In genomic region chr4:57099363-57099762, GRCh38 we compare ENCODE assay signal across 19 cellular contexts. TPM values are rescaled to one million over a fixed set of nuclear protein-coding genes. Genes with fewer than 3 reads are reported as not detected.
DNase-seq lines count a peak whose midpoint lies in the region; ATAC-seq, FAIRE-seq and TF ChIP-seq lines count a peak whose summit lies in the region.
"Had no signal": no experiment of that assay in that cellular context is flagged by ENCODE, and none has a peak within 500 bp of the region (broad histone marks: within the 10 kb centered on the region; RNA-seq: fewer than 3 reads in every experiment).

No MANE protein-coding gene starts in this region.

- peaks cover 21% of the 10 kb centered on the region for H4K20me1 ChIP-seq in Loucy (ENCODE audit: insufficient read depth, low read length, poor library complexity, severe bottlenecking)

- H3K4me2 ChIP-seq in Loucy (ENCODE audit: low read depth, low read length, poor library complexity, severe bottlenecking): peak overlapping the region; percentile 4
- H3K4me2 ChIP-seq: BLaER1 had no signal

- no peak overlapping the region for H3K4me3 ChIP-seq in Loucy (ENCODE audit: low read length, poor library complexity, severe bottlenecking)
- no peak overlapping the region for H3K4me3 ChIP-seq in muscle layer of colon (ENCODE audit: low read depth in 1 of 2, low read length in 2 of 2)
- H3K4me3 ChIP-seq in testis: no peak overlapping the region
- H3K4me3 ChIP-seq: BLaER1, mucosa of descending colon, upper lobe of left lung had no signal

- H3K27me3 ChIP-seq in Loucy (ENCODE audit: insufficient read depth, low read length, poor library complexity, severe bottlenecking) (no peaks in the 10 kb centered on the region), muscle layer of colon (ENCODE audit: control insufficient read depth in 1 of 2, insufficient read depth in 2 of 2, low read length in 2 of 2) (no peaks in the 10 kb centered on the region), testis (no peaks in the 10 kb centered on the region)
- H3K27me3 ChIP-seq: BLaER1, upper lobe of left lung had no signal

- H3K27ac ChIP-seq in muscle layer of colon (ENCODE audit: low read depth, low read length): peak overlapping the region; percentile 69
- peak overlapping the region; percentile 59 to 96 for H3K27ac ChIP-seq in testis
- H3K27ac ChIP-seq: BLaER1 had no signal

- H3F3A ChIP-seq in Loucy (ENCODE audit: low read depth): no peaks in the 10 kb centered on the region

- H3K27ac Mint-ChIP-seq in chondrocyte (ENCODE audit: unreplicated experiment): peak overlapping the region; percentile 95
- H3K27ac Mint-ChIP-seq: IgD-negative memory B cell had no signal

- ATAC-seq in HG03342 (IDR thresholded peaks at IDR 0.05; ENCODE audit: unreplicated experiment): no peak
- no peak for ATAC-seq in HG03469 (IDR thresholded peaks at IDR 0.05; ENCODE audit: unreplicated experiment)
- ATAC-seq: mucosa of descending colon had no signal

- peaks cover 81% of the 10 kb centered on the region for H3K79me2 ChIP-seq in Loucy (ENCODE audit: insufficient read depth, low read length)

- TF ChIP-seq CTCF in Loucy (conservative IDR thresholded peaks at IDR 0.05; ENCODE audit: low read length) (no peak), chondrocyte (IDR thresholded peaks at IDR 0.05) (no peak), testis (IDR thresholded peaks at IDR 0.05) (no peak)

- FAIRE-seq in RCC 7860 (lab: Jason Lieb, UNC): no peak
- FAIRE-seq: bronchial epithelial cell, frontal cortex, H54, islet of Langerhans had no signal

- DNase-seq in chondrocyte (ENCODE audit: low spot score) (no peak), testis (no peak), RCC 7860 (ENCODE audit: low spot score) (no peak)
- DNase-seq: activated naive CD4-positive, alpha-beta T cell treated with anti-CD3 and anti-CD28 coated beads, Interleukin-2, amount 50 U/mL, for 16 hours; mucosa of descending colon; NCI-H1048; SIG-M5; T-helper 9 cell; upper lobe of left lung had no signal

- H3K9me3 Mint-ChIP-seq in chondrocyte (ENCODE audit: low read depth): no peaks in the 10 kb centered on the region
- H3K9me3 Mint-ChIP-seq: IgD-negative memory B cell had no signal

- H3K9me3 ChIP-seq in Loucy (ENCODE audit: insufficient read depth, low read depth, low read length): no peaks in the 10 kb centered on the region
- H3K9me3 ChIP-seq in muscle layer of colon (ENCODE audit: low read length): no peaks in the 10 kb centered on the region
- no peaks in the 10 kb centered on the region for H3K9me3 ChIP-seq in testis
- H3K9me3 ChIP-seq: BLaER1, mucosa of descending colon, upper lobe of left lung had no signal

- H3K36me3 Mint-ChIP-seq in chondrocyte (ENCODE audit: low read depth): peaks cover 50% of the 10 kb centered on the region
- H3K36me3 Mint-ChIP-seq: IgD-negative memory B cell had no signal

- H3K9ac ChIP-seq in Loucy (ENCODE audit: low read depth, low read length, poor library complexity, severe bottlenecking) (peak overlapping the region; percentile 1), muscle layer of colon (ENCODE audit: low read length) (no peak overlapping the region)
- H3K9ac ChIP-seq: BLaER1 had no signal

- 55 to 63% methylated on average over 2 of the region's 2 CpGs for WGBS in testis, 2 donors

- no peak for TF ChIP-seq POLR2A in testis (IDR thresholded peaks at IDR 0.05)

- H3K36me3 ChIP-seq in Loucy (ENCODE audit: insufficient read depth, low read length) (no peaks in the 10 kb centered on the region), muscle layer of colon (ENCODE audit: insufficient read depth, low read length) (peaks cover 5% of the 10 kb centered on the region), testis (ENCODE audit: low read depth, missing control alignments) (no peaks in the 10 kb centered on the region)
- H3K36me3 ChIP-seq: upper lobe of left lung had no signal

- H3K27me3 Mint-ChIP-seq in chondrocyte (ENCODE audit: low read depth): no peaks in the 10 kb centered on the region

- no peaks in the 10 kb centered on the region for H3K9me2 ChIP-seq in Loucy (replicated peaks; ENCODE audit: low read depth, low read length)

- peaks cover 97% of the 10 kb centered on the region for H3K4me1 Mint-ChIP-seq in chondrocyte (ENCODE audit: low read depth)
- H3K4me1 Mint-ChIP-seq: IgD-negative memory B cell had no signal

- H3K4me3 Mint-ChIP-seq in chondrocyte (ENCODE audit: unreplicated experiment): peak overlapping the region; percentile 29
- H3K4me3 Mint-ChIP-seq: IgD-negative memory B cell had no signal

- intact Hi-C loops in testis (cut with DNase I; ENCODE audit: low total_unique reads): loop anchor here (10.0 kb wide), 1 partner anchor 55 kb away; no protein-coding TSS in a partner anchor

- H3K4me1 ChIP-seq in Loucy (ENCODE audit: insufficient read depth, low read length, poor library complexity, severe bottlenecking): peaks cover 39% of the 10 kb centered on the region
- H3K4me1 ChIP-seq in muscle layer of colon (ENCODE audit: insufficient read depth, low read length): peaks cover 70% of the 10 kb centered on the region
- peaks cover 40% of the 10 kb centered on the region for H3K4me1 ChIP-seq in testis

- H2AFZ ChIP-seq in Loucy (ENCODE audit: low read length): no peak overlapping the region

RNA-seq across cellular contexts. Expression of gene IGFBP7, which starts 10.8 kb away (rescaled TPM):
- 3,991 to 5,189 TPM (median 5,125 TPM) in 3 replicates for total RNA-seq in chondrocyte
- total RNA-seq in testis: 100 to 1,000 TPM; 451 to 817 TPM
- polyA plus RNA-seq in testis (ENCODE audit: insufficient read depth, low read depth, low replicate concordance): 531 TPM
- polyA plus RNA-seq: IgD-negative memory B cell had no signal
